ENCODE assay signal across 24 cellular contexts in the genomic region with DNA sequence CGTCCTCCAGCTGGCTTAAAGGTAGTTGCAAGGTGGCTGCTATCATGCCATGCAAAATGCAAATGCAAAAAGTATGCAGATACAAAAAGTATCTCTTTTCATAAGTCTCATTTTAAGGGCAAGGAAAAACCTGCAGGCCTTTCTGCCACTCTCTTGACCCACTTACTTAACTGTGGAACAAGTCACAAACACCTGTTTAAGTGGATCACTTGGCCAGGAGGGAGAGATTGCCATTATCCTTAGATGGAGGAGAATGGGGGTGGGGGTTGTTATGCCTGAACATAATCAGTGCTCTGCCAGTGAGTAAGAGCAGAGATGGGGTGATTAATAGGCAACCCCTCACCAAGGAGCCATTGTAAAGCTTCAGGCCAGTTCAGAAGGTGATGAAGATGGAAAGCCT. TPM values are rescaled to one million over a fixed set of nuclear protein-coding genes. Genes with fewer than 3 reads are reported as not detected.
DNase-seq lines count a peak whose midpoint lies in the region; ATAC-seq, FAIRE-seq and TF ChIP-seq lines count a peak whose summit lies in the region.
"Had no signal": no experiment of that assay in that cellular context is flagged by ENCODE, and none has a peak within 500 bp of the region (broad histone marks: within the 10 kb centered on the region; RNA-seq: fewer than 3 reads in every experiment).

No MANE protein-coding gene starts in this region.

- no peak overlapping the region for H3K4me3 ChIP-seq in H1 (ENCODE audit: extremely low read depth in 1 of 4, insufficient read depth in 2 of 4, low read depth in 3 of 4, low read length in 4 of 4)
- H3K4me3 ChIP-seq: K562, MG63 had no signal

- H2AK5ac ChIP-seq in H1 (ENCODE audit: low read depth, low read length): no peak overlapping the region

- H4K20me1 ChIP-seq in H1 (replicated peaks in 1 of 2; ENCODE audit: control insufficient read depth in 1 of 2, insufficient read depth in 2 of 2, low read length in 2 of 2): no peaks in the 10 kb centered on the region

- TF ChIP-seq CTCF in H1 (IDR thresholded peaks at IDR 0.05; ENCODE audit: control extremely low read depth in 1 of 3, insufficient read depth in 1 of 3, low read depth in 1 of 3, low read length in 3 of 3): no peak
- TF ChIP-seq CTCF in GM10248 (IDR thresholded peaks at IDR 0.05; ENCODE audit: control extremely low read depth, extremely low read depth, low read depth, missing control alignments): no peak

- H4K5ac ChIP-seq in H1 (ENCODE audit: insufficient read length, low read depth, low read length): no peak overlapping the region

- no peaks in the 10 kb centered on the region for H3K9me3 Mint-ChIP-seq in stimulated activated memory B cell treated with anti-CD40 and anti-IgM and Interleukin-4, amounts not matched to agents 10 μg/mL and 1 μg/mL and 100 μg/mL, for 72 hours

- POLR2A ChIA-PET in H1 (lab: Charles Lee; ENCODE audit: partially characterized antibody) (no interaction called here), GM10248 (lab: Yijun Ruan, JAX) (no interaction called here)

- intact Hi-C loops in head of caudate nucleus (cut with DNase I): no loop called here

- no peak overlapping the region for H3K27ac ChIP-seq in H1 (ENCODE audit: low read depth, low read length)
- H3K27ac ChIP-seq: 22Rv1 had no signal

- H2BK12ac ChIP-seq in H1 (ENCODE audit: low read depth, low read length): no peak overlapping the region

- H3K4ac ChIP-seq in H1 (replicated peaks; ENCODE audit: insufficient read length, low read depth, low read length): no peak overlapping the region

- H2BK15ac ChIP-seq in H1 (ENCODE audit: low read length): no peak overlapping the region

- H3K27me3 ChIP-seq in H1 (replicated peaks in 1 of 4; ENCODE audit: control insufficient read depth in 3 of 4, extremely low read depth in 1 of 4, insufficient read depth in 3 of 4, low read length in 3 of 4): no peaks in the 10 kb centered on the region

- 83% methylated on average over 1 of the region's 1 CpG; no CpG with 5 or more reads in 1 of the 2 experiments for WGBS in H1 (ENCODE audit: extremely low coverage in 1 of 2, insufficient coverage in 1 of 2, insufficient read length in 1 of 2, insufficient replicate concordance in 2 of 2, low coverage in 1 of 2, low lambda C conversion rate in 2 of 2, missing lambda C conversion rate in 1 of 2), 2 experiments

- no peak overlapping the region for H3K56ac ChIP-seq in H1 (replicated peaks; ENCODE audit: insufficient read length, low read depth, low read length)

- no peak for FAIRE-seq in H1 (lab: Jason Lieb, UNC)
- FAIRE-seq: GM12892, GM19239, HTR-8/SVneo, K562 had no signal

- 0 out of 2 replicates have a peak overlapping the region, but pooled peaks have one; percentile 70 for H2AFZ ChIP-seq in H1 (ENCODE audit: low read length)

- TF ChIP-seq POLR2A in H1 (IDR thresholded peaks at IDR 0.05; ENCODE audit: control extremely low read depth in 1 of 2, low read depth in 2 of 2, low read length in 2 of 2): no peak

- TF ChIP-seq EP300 in H1 (IDR thresholded peaks at IDR 0.05; ENCODE audit: borderline replicate concordance in 1 of 2, low read depth in 2 of 2, low read length in 2 of 2): no peak

- CTCF ChIA-PET in H1 (lab: Charles Lee; ENCODE audit: partially characterized antibody) (interaction anchor here (1.1 to 2.4 kb wide), 2 partner anchors 10 to 53 kb away, joined by 4 to 10 read pairs; no protein-coding TSS in a partner anchor), GM10248 (lab: Yijun Ruan, JAX) (interaction anchor here (13.2 kb wide), 1 partner anchor 16 kb away, joined by 334 read pairs; a partner anchor contains a TSS)

- H3K79me1 ChIP-seq in H1 (ENCODE audit: low read depth, low read length): no peaks in the 10 kb centered on the region

- peak overlapping the region; percentile 54 for H3K27ac Mint-ChIP-seq in stimulated activated memory B cell treated with anti-CD40 and anti-IgM and Interleukin-4, amounts not matched to agents 10 μg/mL and 1 μg/mL and 100 μg/mL, for 72 hours

- H3K14ac ChIP-seq in H1 (ENCODE audit: insufficient read length): no peak overlapping the region

- H3K9ac ChIP-seq in H1 (replicated peaks in 1 of 4; ENCODE audit: extremely low read depth in 1 of 4, low read depth in 3 of 4, low read length in 3 of 4): no peak overlapping the region
- H3K9ac ChIP-seq: SK-N-SH had no signal

- H4K8ac ChIP-seq in H1 (ENCODE audit: extremely low read depth, insufficient read depth, low read length): no peak overlapping the region

- H3K23me2 ChIP-seq in H1 (ENCODE audit: low read depth, low read length): no peaks in the 10 kb centered on the region

- no peak overlapping the region for H3K18ac ChIP-seq in H1 (ENCODE audit: extremely low read depth, low read length)

- no peak overlapping the region for H2BK5ac ChIP-seq in H1 (ENCODE audit: low read depth, low read length)

- peaks cover under 1% of the 10 kb centered on the region for H3K36me3 Mint-ChIP-seq in stimulated activated memory B cell treated with anti-CD40 and anti-IgM and Interleukin-4, amounts not matched to agents 10 μg/mL and 1 μg/mL and 100 μg/mL, for 72 hours

- H3K23ac ChIP-seq in H1 (ENCODE audit: insufficient read length): no peak overlapping the region

- H3K27me3 Mint-ChIP-seq in stimulated activated memory B cell treated with anti-CD40 and anti-IgM and Interleukin-4, amounts not matched to agents 10 μg/mL and 1 μg/mL and 100 μg/mL, for 72 hours: no peaks in the 10 kb centered on the region

- ATAC-seq in stimulated activated memory B cell treated with anti-CD40 and anti-IgM and Interleukin-4, amounts not matched to agents 10 μg/mL and 1 μg/mL and 100 μg/mL, for 72 hours: no peak
- no peak for ATAC-seq in GM19035 (IDR thresholded peaks at IDR 0.05; ENCODE audit: unreplicated experiment)
- ATAC-seq: K562, PC-3 had no signal

- TF ChIP-seq RAD21 in H1 (IDR thresholded peaks at IDR 0.05 in 1 of 2, conservative IDR thresholded peaks at IDR 0.05 in 1 of 2; ENCODE audit: low read depth in 2 of 2, low read length in 2 of 2): no peak

- H3K4me1 Mint-ChIP-seq in stimulated activated memory B cell treated with anti-CD40 and anti-IgM and Interleukin-4, amounts not matched to agents 10 μg/mL and 1 μg/mL and 100 μg/mL, for 72 hours: peaks cover 49% of the 10 kb centered on the region

- H3K36me3 ChIP-seq in H1 (ENCODE audit: control insufficient read depth in 2 of 4, insufficient read depth in 4 of 4, low read length in 3 of 4): no peaks in the 10 kb centered on the region
- H3K36me3 ChIP-seq: MG63 had no signal

- H3K79me2 ChIP-seq in H1 (ENCODE audit: control insufficient read depth in 1 of 2, insufficient read depth in 2 of 2, low read length in 2 of 2): no peaks in the 10 kb centered on the region

- H4K91ac ChIP-seq in H1 (replicated peaks; ENCODE audit: insufficient read length, low read length): no peak overlapping the region

- peaks cover 0 to under 1% (median 0%) of the 10 kb centered on the region in 4 experiments; a peak in 1 of 7 replicates for H3K4me1 ChIP-seq in H1 (replicated peaks in 1 of 4; ENCODE audit: control insufficient read depth in 3 of 4, insufficient read depth in 4 of 4, low read length in 3 of 4)

- H3K4me2 ChIP-seq in H1 (ENCODE audit: insufficient read depth in 1 of 2, low read depth in 2 of 2, low read length in 2 of 2): no peak overlapping the region
- H3K4me2 ChIP-seq: SK-N-SH had no signal

- H2BK120ac ChIP-seq in H1 (replicated peaks; ENCODE audit: low read depth, low read length): no peak overlapping the region

- H3K9me3 ChIP-seq in H1 (ENCODE audit: insufficient read depth in 2 of 2, low read depth in 1 of 2, low read length in 1 of 2): no peaks in the 10 kb centered on the region
- H3K9me3 ChIP-seq: MG63, SK-N-SH had no signal

- DNase-seq in NCI-H82 (lab: John Stamatoyannopoulos, UW): peak; percentile 22
- no peak for DNase-seq in NCI-H82 treated with DMSO at 0.1 percent for 48 hours (lab: John Stamatoyannopoulos, UW; ENCODE audit: unreplicated experiment)
- DNase-seq in H1 (ENCODE audit: low read depth in 1 of 2, low spot score in 2 of 2): no peak
- DNase-seq in head of caudate nucleus: no peak
- no peak for DNase-seq in GM10248 (ENCODE audit: extremely low spot score)
- DNase-seq in NCI-H2081 (lab: John Stamatoyannopoulos, UW): no peak
- DNase-seq: Calu3, DMS79 treated with DMSO at 0.1 percent for 48 hours, GF-D8, H7, MG63, NCI-H2029, NCI-H2171, NCI-H226, NCI-H510A treated with DMSO at 0.1 percent for 48 hours, PC-3, SK-N-SH had no signal

- no peak overlapping the region for H3K4me3 Mint-ChIP-seq in stimulated activated memory B cell treated with anti-CD40 and anti-IgM and Interleukin-4, amounts not matched to agents 10 μg/mL and 1 μg/mL and 100 μg/mL, for 72 hours

- H2BK20ac ChIP-seq in H1 (ENCODE audit: low read length): no peak overlapping the region

TF ChIP-seq in H1, 55 proteins besides CTCF, POLR2A, EP300 and RAD21:
- no peak for TF ChIP-seq PHF8 (conservative IDR thresholded peaks at IDR 0.05; ENCODE audit: low read depth, low read length)
- TF ChIP-seq MAFK (IDR thresholded peaks at IDR 0.05; ENCODE audit: low read depth, low read length): no peak
- TF ChIP-seq YY1 (IDR thresholded peaks at IDR 0.05; ENCODE audit: low read depth, low read length): no peak
- no peak for TF ChIP-seq SAP30 (IDR thresholded peaks at IDR 0.05; ENCODE audit: insufficient read depth, insufficient replicate concordance, low read length)
- no peak for TF ChIP-seq RBBP5 (IDR thresholded peaks at IDR 0.05; ENCODE audit: borderline replicate concordance, low read depth, low read length)
- TF ChIP-seq EZH2 (IDR thresholded peaks at IDR 0.05; ENCODE audit: low read depth, low read length, severe bottlenecking): no peak
- no peak for TF ChIP-seq SP2 (IDR thresholded peaks at IDR 0.05; ENCODE audit: low read length)

RNA-seq across cellular contexts. Expression of a gene that starts 25.1 kb away (rescaled TPM):
- 15.6 and 18.3 TPM in 2 replicates for total RNA-seq in H1 (2021; fragmentation: NEBNext Ultra II Directional; extraction: Animal tissue kit (Norgen Biotek cat#: 25700))
- 27.3 and 28.7 TPM in 2 replicates for polyA plus RNA-seq in H1 (2011; rRNA removed)
- 23.1 TPM for polyA plus RNA-seq in H1 (2011; cell fraction: cytosol; rRNA removed)
- 32.2 TPM for polyA plus RNA-seq in H1 (2011; cell fraction: nucleus; rRNA removed)
- 11.1 to 19.8 TPM (median 14.7 TPM) in 4 replicates for polyA plus RNA-seq in H1 (2012, experiment 1 of 2)
- 4.5 TPM for polyA plus RNA-seq in H1 (2012, experiment 2 of 2)
- polyA plus RNA-seq in H1 (2013, experiment 1 of 2): 15.0 TPM
- 16.9 TPM for polyA plus RNA-seq in H1 (2013, experiment 2 of 2)
- polyA minus RNA-seq in H1 (2011; rRNA and poly(A)+ RNA removed): 77.2 and 77.4 TPM in 2 replicates
- 26.1 TPM for polyA minus RNA-seq in H1 (2011; cell fraction: cytosol; rRNA and poly(A)+ RNA removed)
- polyA minus RNA-seq in H1 (2011; cell fraction: nucleus; rRNA and poly(A)+ RNA removed): 49.5 TPM
